Comparison of ENCODE assay signal across 10 cellular contexts in genomic region chr9:92395617-92396016, GRCh38. TPM values are rescaled to one million over a fixed set of nuclear protein-coding genes. Genes with fewer than 3 reads are reported as not detected.
"Had no signal": no experiment of that assay in that cellular context is flagged by ENCODE, and none has a peak within 500 bp of the region (broad histone marks: within the 10 kb centered on the region; RNA-seq: fewer than 3 reads in every experiment).

No MANE protein-coding gene starts in this region.

- H3K4me3 Mint-ChIP-seq: GM23338, HFFc6, IgD-negative memory B cell had no signal

- FAIRE-seq: H1 had no signal

- H3K27ac Mint-ChIP-seq: GM23338, HFFc6, IgD-negative memory B cell had no signal

- H3K9me3 Mint-ChIP-seq: GM23338, HFFc6, IgD-negative memory B cell had no signal

- H3K4me2 ChIP-seq: GM23338 had no signal

- DNase-seq: H7, HFFc6, KG1 had no signal

- H3K27me3 Mint-ChIP-seq: IgD-negative memory B cell had no signal

- H3K4me1 ChIP-seq: HAP-1 had no signal

- ATAC-seq: GM23338, HCT116 had no signal

- H3K4me1 Mint-ChIP-seq: GM23338, IgD-negative memory B cell had no signal

- H3K4me3 ChIP-seq: GM23338, HAP-1 had no signal

- H2AFZ ChIP-seq: GM23338 had no signal

- H3K36me3 ChIP-seq: HAP-1 had no signal

- H3K9me3 ChIP-seq: HAP-1 had no signal

- H3K27ac ChIP-seq: HL-60 had no signal

RNA-seq across cellular contexts. Expression of gene OGN, which starts 8.8 kb away (rescaled TPM):
- total RNA-seq: GM23338, H1, H7, HT1080 had no signal
- polyA plus RNA-seq: H1 had no signal

RNA-seq across cellular contexts. Expression of gene OMD, which starts 28.7 kb away (rescaled TPM):
- total RNA-seq: GM23338, H1, H7, HFFc6, HT1080 had no signal
- polyA plus RNA-seq: H1, IgD-negative memory B cell had no signal
